In the genomic region with DNA sequence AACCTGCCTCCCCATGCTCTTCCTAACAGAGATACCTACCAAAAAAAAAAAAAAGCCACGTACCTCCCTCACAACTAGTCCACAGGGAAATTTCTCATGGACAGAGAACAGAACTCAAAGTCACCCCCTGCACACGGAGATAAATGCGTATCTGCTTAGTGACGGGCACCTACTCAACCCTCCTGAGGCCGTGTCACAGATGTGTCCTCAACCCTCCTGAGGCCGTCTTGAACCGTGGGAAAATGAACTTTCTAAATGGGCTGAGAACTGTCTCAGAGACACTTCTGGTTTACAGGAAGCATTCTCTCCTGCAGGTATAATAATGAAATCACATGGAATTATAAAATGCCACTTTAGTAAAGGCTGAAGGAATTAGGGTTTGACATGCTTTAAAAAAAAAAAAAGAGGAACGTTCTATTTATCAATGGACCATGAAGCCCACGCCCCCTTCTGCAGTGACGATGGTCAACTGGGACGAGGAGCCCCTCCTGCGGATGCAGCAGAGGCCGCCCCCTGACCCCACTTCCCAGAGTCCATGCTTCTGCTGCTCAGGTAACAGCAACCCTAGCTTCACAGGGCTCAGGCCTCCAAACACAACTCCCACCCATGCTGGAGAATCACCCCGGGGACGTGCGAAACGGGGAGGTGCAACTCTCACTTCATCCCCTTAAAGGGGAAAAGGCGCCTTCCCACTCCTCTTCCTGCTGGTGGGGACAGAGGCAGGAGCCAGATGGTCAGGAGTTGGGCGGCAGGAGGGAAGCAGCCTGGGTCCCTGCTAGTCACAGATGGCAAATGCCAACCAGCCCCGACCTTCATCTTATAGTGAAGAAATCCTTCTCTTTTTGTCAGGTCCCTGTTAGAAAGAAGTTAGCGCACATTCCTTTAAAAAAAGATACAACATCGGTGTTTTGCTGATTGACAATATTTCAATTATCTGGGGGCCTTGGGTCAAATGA, we compare ENCODE assay signal across 14 cellular contexts.
"Had no signal": no experiment of that assay in that cellular context is flagged by ENCODE, and none has a peak within 500 bp of the region (broad histone marks: within the 10 kb centered on the region; RNA-seq: fewer than 3 reads in every experiment).

No MANE protein-coding gene starts in this region.

- H3K27ac Mint-ChIP-seq: activated CD4-positive, alpha-beta memory T cell treated with anti-CD3 and anti-CD28 coated beads for 36 hours; activated naive CD8-positive, alpha-beta T cell treated with anti-CD3 and anti-CD28 coated beads for 36 hours; stimulated activated memory B cell treated with anti-CD40 and anti-IgM and Interleukin-4, amounts not matched to agents 10 μg/mL and 1 μg/mL and 100 μg/mL, for 72 hours had no signal

- H3K4me3 ChIP-seq: ascending aorta, cardiac muscle cell, colonic mucosa, ovary, tibial artery had no signal

- H3K27ac ChIP-seq: ascending aorta, cardiac muscle cell, colonic mucosa, foreskin keratinocyte, ovary, tibial artery had no signal

- H3K4me1 ChIP-seq: ascending aorta, colonic mucosa, foreskin keratinocyte had no signal

- ATAC-seq: activated T-cell treated with anti-CD3 and anti-CD28 coated beads, Interleukin-2, amount 50 U/mL, for 4 hours; foreskin keratinocyte; left lobe of liver; right cardiac atrium; stimulated activated memory B cell treated with anti-CD40 and anti-IgM and Interleukin-4, amounts not matched to agents 10 μg/mL and 1 μg/mL and 100 μg/mL, for 72 hours had no signal

- H3K4me3 Mint-ChIP-seq: activated CD4-positive, alpha-beta memory T cell treated with anti-CD3 and anti-CD28 coated beads for 36 hours; activated naive CD8-positive, alpha-beta T cell treated with anti-CD3 and anti-CD28 coated beads for 36 hours; activated T-cell treated with anti-CD3 and anti-CD28 coated beads, Interleukin-2, amount 50 U/mL, for 4 hours; stimulated activated memory B cell treated with anti-CD40 and anti-IgM and Interleukin-4, amounts not matched to agents 10 μg/mL and 1 μg/mL and 100 μg/mL, for 72 hours had no signal

- H3K9me3 ChIP-seq: ascending aorta, colonic mucosa, ovary, tibial artery had no signal

- H3K4me1 Mint-ChIP-seq: activated naive CD8-positive, alpha-beta T cell treated with anti-CD3 and anti-CD28 coated beads for 36 hours; stimulated activated memory B cell treated with anti-CD40 and anti-IgM and Interleukin-4, amounts not matched to agents 10 μg/mL and 1 μg/mL and 100 μg/mL, for 72 hours had no signal

- H3K9me3 Mint-ChIP-seq: activated CD4-positive, alpha-beta memory T cell treated with anti-CD3 and anti-CD28 coated beads for 36 hours; activated naive CD8-positive, alpha-beta T cell treated with anti-CD3 and anti-CD28 coated beads for 36 hours; activated T-cell treated with anti-CD3 and anti-CD28 coated beads, Interleukin-2, amount 50 U/mL, for 4 hours; stimulated activated memory B cell treated with anti-CD40 and anti-IgM and Interleukin-4, amounts not matched to agents 10 μg/mL and 1 μg/mL and 100 μg/mL, for 72 hours had no signal

- H3K36me3 ChIP-seq: ascending aorta, cardiac muscle cell, colonic mucosa, ovary, tibial artery had no signal

- DNase-seq: activated CD4-positive, alpha-beta memory T cell treated with anti-CD3 and anti-CD28 coated beads for 36 hours; activated gamma-delta T cell treated with Interleukin-2 at 50 U/mL for 16 hours; activated naive CD8-positive, alpha-beta T cell treated with anti-CD3 and anti-CD28 coated beads for 36 hours; activated T-cell treated with anti-CD3 and anti-CD28 coated beads, Interleukin-2, amount 50 U/mL, for 4 hours; colonic mucosa; foreskin keratinocyte; right cardiac atrium; stimulated activated CD4-positive, alpha-beta T cell treated with anti-CD3 and anti-CD28 coated beads, Interleukin-1b, Interleukin-23, amount 100 ng/mL, for 48 hours had no signal

- H3K36me3 Mint-ChIP-seq: activated CD4-positive, alpha-beta memory T cell treated with anti-CD3 and anti-CD28 coated beads for 36 hours; activated naive CD8-positive, alpha-beta T cell treated with anti-CD3 and anti-CD28 coated beads for 36 hours; stimulated activated memory B cell treated with anti-CD40 and anti-IgM and Interleukin-4, amounts not matched to agents 10 μg/mL and 1 μg/mL and 100 μg/mL, for 72 hours had no signal

- H3K27me3 ChIP-seq: ascending aorta, cardiac muscle cell, colonic mucosa, foreskin keratinocyte, ovary, tibial artery had no signal
